15 cellular contexts compared by ENCODE assay signal in the genomic region with DNA sequence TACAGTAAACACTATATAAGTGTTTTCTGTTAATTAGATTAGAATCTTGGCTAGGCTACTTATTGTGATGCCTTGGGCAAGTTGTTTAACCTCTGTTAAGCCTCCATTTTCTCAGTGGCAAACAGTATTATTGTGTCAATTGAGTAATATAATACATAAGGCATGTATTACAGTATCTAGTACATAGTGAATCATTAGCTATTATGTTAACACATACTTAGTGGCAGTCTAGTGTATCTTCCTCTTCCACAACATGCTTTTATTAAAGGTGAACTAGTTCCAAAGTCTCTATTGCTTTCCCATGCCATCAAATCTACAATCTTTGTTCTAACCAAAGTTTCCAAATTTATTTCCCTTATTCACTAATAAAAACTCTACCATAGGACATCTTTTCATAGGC.
"Had no signal": no experiment of that assay in that cellular context is flagged by ENCODE, and none has a peak within 500 bp of the region (broad histone marks: within the 10 kb centered on the region; RNA-seq: fewer than 3 reads in every experiment).

No MANE protein-coding gene starts in this region.

- H3K4me3 ChIP-seq: coronary artery, psoas muscle, upper lobe of left lung had no signal

- DNase-seq: activated CD4-positive, alpha-beta memory T cell treated with anti-CD3 and anti-CD28 coated beads, Interleukin-2, amount 10 ng/mL, durations not matched to agents 7 days and 5 days; activated CD4-positive, alpha-beta T cell treated with anti-CD3 and anti-CD28 coated beads for 1 hour; activated gamma-delta T cell treated with Interleukin-2 at 50 U/mL for 16 hours; activated T-cell treated with anti-CD3 and anti-CD28 coated beads, Interleukin-2, amount 50 U/mL, for 48 hours; aorta; effector memory CD4-positive, alpha-beta T cell; hippocampal formation; nephron progenitor cell; psoas muscle; stimulated activated CD4-positive, alpha-beta T cell treated with anti-CD3 and anti-CD28 coated beads, Interleukin-4, amount 100 ng/mL, for 1 hour; stimulated activated CD8-positive, alpha-beta memory T cell treated with anti-CD3 and anti-CD28 coated beads, Interleukin-4, amount 100 ng/mL, for 48 hours; upper lobe of left lung had no signal

- H3K36me3 ChIP-seq: upper lobe of left lung had no signal

- H3K27me3 ChIP-seq: upper lobe of left lung had no signal

- H3K9me3 ChIP-seq: psoas muscle, upper lobe of left lung had no signal

- H3K9me3 Mint-ChIP-seq: activated CD4-positive, alpha-beta memory T cell treated with anti-CD3 and anti-CD28 coated beads, Interleukin-2, amount 10 ng/mL, durations not matched to agents 7 days and 5 days; memory B cell; nephron progenitor cell; stimulated activated naive CD8-positive, alpha-beta T cell treated with anti-CD3 and anti-CD28 coated beads, Interleukin-15, Interleukin-2, amounts not matched to agents 100 ng/mL and 50 ng/mL, for 24 hours had no signal

- H3K27ac Mint-ChIP-seq: activated CD4-positive, alpha-beta memory T cell treated with anti-CD3 and anti-CD28 coated beads, Interleukin-2, amount 10 ng/mL, durations not matched to agents 7 days and 5 days; memory B cell; nephron progenitor cell; stimulated activated naive CD8-positive, alpha-beta T cell treated with anti-CD3 and anti-CD28 coated beads, Interleukin-15, Interleukin-2, amounts not matched to agents 100 ng/mL and 50 ng/mL, for 24 hours had no signal

- H3K4me1 ChIP-seq: upper lobe of left lung had no signal

- H3K4me3 Mint-ChIP-seq: activated CD4-positive, alpha-beta memory T cell treated with anti-CD3 and anti-CD28 coated beads, Interleukin-2, amount 10 ng/mL, durations not matched to agents 7 days and 5 days; memory B cell; nephron progenitor cell; stimulated activated naive CD8-positive, alpha-beta T cell treated with anti-CD3 and anti-CD28 coated beads, Interleukin-15, Interleukin-2, amounts not matched to agents 100 ng/mL and 50 ng/mL, for 24 hours had no signal

- H3K27ac ChIP-seq: coronary artery, psoas muscle had no signal

- H3K36me3 Mint-ChIP-seq: memory B cell had no signal

- H3K27me3 Mint-ChIP-seq: activated CD4-positive, alpha-beta memory T cell treated with anti-CD3 and anti-CD28 coated beads, Interleukin-2, amount 10 ng/mL, durations not matched to agents 7 days and 5 days; memory B cell; stimulated activated naive CD8-positive, alpha-beta T cell treated with anti-CD3 and anti-CD28 coated beads, Interleukin-15, Interleukin-2, amounts not matched to agents 100 ng/mL and 50 ng/mL, for 24 hours had no signal

- H3K4me1 Mint-ChIP-seq: activated CD4-positive, alpha-beta memory T cell treated with anti-CD3 and anti-CD28 coated beads, Interleukin-2, amount 10 ng/mL, durations not matched to agents 7 days and 5 days; memory B cell had no signal
